ENCODE assay signal across 10 cellular contexts in genomic region chr17:40015005-40015997, GRCh38. TPM values are rescaled to one million over a fixed set of nuclear protein-coding genes. Genes with fewer than 3 reads are reported as not detected.
A peak's percentile ranks its signal among the peaks of the same experiment; 100 is the strongest.
DNase-seq lines count a peak whose midpoint lies in the region; ATAC-seq and TF ChIP-seq lines count a peak whose summit lies in the region.
"Had no signal": no experiment of that assay in that cellular context is flagged by ENCODE, and none has a peak within 500 bp of the region (broad histone marks: within the 10 kb centered on the region; RNA-seq: fewer than 3 reads in every experiment).

CSF3 (plus strand) TSS chr17:40015440; CDS start chr17:40015475, 35 bp downstream.

- DNase-seq in NCI-H1092 (lab: John Stamatoyannopoulos, UW) = peak; percentile 43
- DNase-seq in mesendoderm = no peak
- DNase-seq in stimulated activated naive CD8-positive, alpha-beta T cell treated with anti-CD3 and anti-CD28 coated beads, Interleukin-15, amount 100 ng/mL, for 72 hours = no peak
- no peak for DNase-seq in SW480 (ENCODE audit: low spot score)
- DNase-seq in coronary artery (ENCODE audit: low spot score) = no peak
- DNase-seq: activated CD4-positive, CD25-positive, alpha-beta regulatory T cell; CD4-positive, CD25-positive, alpha-beta regulatory T cell had no signal

- no peak within 1 kb of the TSS for H2AK5ac ChIP-seq in mesendoderm (ENCODE audit: low read length)

- 0 out of 2 replicates have a peak within 1 kb of the TSS, but pooled peaks have one; percentile 4 for H3K27ac ChIP-seq in C4-2B
- H3K27ac ChIP-seq in mesendoderm (ENCODE audit: low read depth, low read length) = no peak within 1 kb of the TSS
- H3K27ac ChIP-seq in coronary artery = peak within 1 kb of the TSS in 1 of 2 donors; percentile 42

- no peaks in the 10 kb centered on the region for H3K9me3 Mint-ChIP-seq in dendritic cell treated with granulocyte-macrophage colony-stimulating factor and Interleukin-4, amounts not matched to agents 40 ng/mL and 50 ng/mL, for 4 days
- H3K9me3 Mint-ChIP-seq in stimulated activated naive CD8-positive, alpha-beta T cell treated with anti-CD3 and anti-CD28 coated beads, Interleukin-15, amount 100 ng/mL, for 72 hours = no peaks in the 10 kb centered on the region

- no peak within 1 kb of the TSS for H3K4me3 Mint-ChIP-seq in dendritic cell treated with granulocyte-macrophage colony-stimulating factor and Interleukin-4, amounts not matched to agents 40 ng/mL and 50 ng/mL, for 4 days
- H3K4me3 Mint-ChIP-seq in stimulated activated naive CD8-positive, alpha-beta T cell treated with anti-CD3 and anti-CD28 coated beads, Interleukin-15, amount 100 ng/mL, for 72 hours = no peak within 1 kb of the TSS
- H3K4me3 Mint-ChIP-seq: CD4-positive, CD25-positive, alpha-beta regulatory T cell had no signal

- no peaks in the 10 kb centered on the region for H3K79me1 ChIP-seq in mesendoderm (ENCODE audit: low read length)

- H3K4me2 ChIP-seq in mesendoderm (ENCODE audit: low read length) = no peak within 1 kb of the TSS

- H3K27me3 Mint-ChIP-seq in dendritic cell treated with granulocyte-macrophage colony-stimulating factor and Interleukin-4, amounts not matched to agents 40 ng/mL and 50 ng/mL, for 4 days = peaks cover 38% of the 10 kb centered on the region
- H3K27me3 Mint-ChIP-seq in stimulated activated naive CD8-positive, alpha-beta T cell treated with anti-CD3 and anti-CD28 coated beads, Interleukin-15, amount 100 ng/mL, for 72 hours = peaks cover 9% of the 10 kb centered on the region

- H3K27me3 ChIP-seq in mesendoderm (ENCODE audit: insufficient read depth, low read length, poor library complexity) = no peaks in the 10 kb centered on the region

- H3K9ac ChIP-seq in mesendoderm (ENCODE audit: low read length) = no peak within 1 kb of the TSS

- H2BK5ac ChIP-seq in mesendoderm (ENCODE audit: low read length) = no peak within 1 kb of the TSS

- no peak for ATAC-seq in stimulated activated naive CD8-positive, alpha-beta T cell treated with anti-CD3 and anti-CD28 coated beads, Interleukin-15, amount 100 ng/mL, for 72 hours
- ATAC-seq in GM21360 (IDR thresholded peaks at IDR 0.05; ENCODE audit: unreplicated experiment) = no peak

- no peak within 1 kb of the TSS for H4K8ac ChIP-seq in mesendoderm (ENCODE audit: low read depth, low read length)

- H2BK15ac ChIP-seq in mesendoderm (replicated peaks; ENCODE audit: low read depth) = no peak within 1 kb of the TSS

- no peak for TF ChIP-seq CTCF in C4-2B (conservative IDR thresholded peaks at IDR 0.05)
- TF ChIP-seq CTCF in coronary artery (IDR thresholded peaks at IDR 0.05) = no peak

- no peak within 1 kb of the TSS for H4K5ac ChIP-seq in mesendoderm (ENCODE audit: low read length)

- H3K36me3 ChIP-seq in mesendoderm (ENCODE audit: control insufficient read depth, insufficient read depth, low read length) = peaks cover 2% of the 10 kb centered on the region

- H2BK120ac ChIP-seq in mesendoderm (ENCODE audit: low read depth, low read length) = no peak within 1 kb of the TSS

- peaks cover 3% of the 10 kb centered on the region for H3K4me1 ChIP-seq in mesendoderm (ENCODE audit: control insufficient read depth, low read depth, low read length)

- H3K27ac Mint-ChIP-seq in dendritic cell treated with granulocyte-macrophage colony-stimulating factor and Interleukin-4, amounts not matched to agents 40 ng/mL and 50 ng/mL, for 4 days = peak within 1 kb of the TSS; percentile 4
- H3K27ac Mint-ChIP-seq in stimulated activated naive CD8-positive, alpha-beta T cell treated with anti-CD3 and anti-CD28 coated beads, Interleukin-15, amount 100 ng/mL, for 72 hours = peak within 1 kb of the TSS in 1 of 2 donors; percentile 92

- H3K56ac ChIP-seq in mesendoderm (ENCODE audit: low read length) = peak within 1 kb of the TSS; percentile 42

- no CpG with 5 or more reads among the region's 20 CpGs for WGBS in mesendoderm (ENCODE audit: extremely low coverage, insufficient coverage, low lambda C conversion rate)

- intact Hi-C loops in dendritic cell treated with granulocyte-macrophage colony-stimulating factor and Interleukin-4, amounts not matched to agents 40 ng/mL and 50 ng/mL, for 4 days (cut with micrococcal nuclease) = no loop called here

- peaks cover 23% of the 10 kb centered on the region for H3K36me3 Mint-ChIP-seq in dendritic cell treated with granulocyte-macrophage colony-stimulating factor and Interleukin-4, amounts not matched to agents 40 ng/mL and 50 ng/mL, for 4 days (ENCODE audit: low read depth)

- no peak within 1 kb of the TSS for H3K4ac ChIP-seq in mesendoderm (ENCODE audit: low read depth, low read length)

- H3K4me3 ChIP-seq in mesendoderm (ENCODE audit: low read length) (no peak within 1 kb of the TSS), coronary artery (no peak within 1 kb of the TSS)

- no peak within 1 kb of the TSS for H3K23ac ChIP-seq in mesendoderm (ENCODE audit: low read length)

- peaks cover 22% of the 10 kb centered on the region for H3K4me1 Mint-ChIP-seq in dendritic cell treated with granulocyte-macrophage colony-stimulating factor and Interleukin-4, amounts not matched to agents 40 ng/mL and 50 ng/mL, for 4 days (ENCODE audit: low read depth)
- H3K4me1 Mint-ChIP-seq in stimulated activated naive CD8-positive, alpha-beta T cell treated with anti-CD3 and anti-CD28 coated beads, Interleukin-15, amount 100 ng/mL, for 72 hours = peaks cover 24% of the 10 kb centered on the region

- no peak within 1 kb of the TSS for H3K18ac ChIP-seq in mesendoderm (ENCODE audit: low read length)

- no peaks in the 10 kb centered on the region for H3K79me2 ChIP-seq in mesendoderm (ENCODE audit: control insufficient read depth, insufficient read depth, low read length)

RNA-seq across cellular contexts. Expression of gene CSF3, which starts in this region (rescaled TPM):
- polyA plus RNA-seq in mesendoderm (2013, experiment 1 of 2) = 0.04 TPM
- polyA plus RNA-seq in mesendoderm (2013, experiment 2 of 2) = 0.04 TPM
- polyA plus RNA-seq: CD4-positive, CD25-positive, alpha-beta regulatory T cell had no signal
